In the genomic region with DNA sequence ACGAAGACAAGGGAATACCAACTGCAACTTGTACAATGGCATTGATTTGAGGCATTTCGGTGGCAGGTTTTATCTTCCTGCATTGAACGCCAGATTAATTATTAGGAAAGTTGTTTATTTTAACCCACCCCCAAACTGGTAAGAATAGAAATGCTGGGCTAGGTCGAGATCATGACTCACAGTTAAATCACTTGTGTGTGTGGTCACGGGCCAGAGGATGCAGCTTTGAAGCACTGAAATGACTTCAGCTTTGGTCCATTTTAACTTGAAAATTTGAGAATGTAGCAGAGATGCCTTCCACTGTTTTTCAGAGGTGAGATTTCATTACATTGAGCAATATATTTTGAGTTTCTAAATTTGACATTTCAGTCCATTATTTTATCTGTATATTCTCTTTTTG, we compare ENCODE assay signal across 2 cellular contexts.
TF ChIP-seq lines count a peak whose summit lies in the region.

No MANE protein-coding gene starts in this region.

TF ChIP-seq in A549, 52 proteins besides CTCF, POLR2A, EP300 and RAD21:
- peak; percentile 81 for TF ChIP-seq JUNB (IDR thresholded peaks at IDR 0.05)
- TF ChIP-seq GATA3 (IDR thresholded peaks at IDR 0.05; ENCODE audit: borderline replicate concordance) = peak; percentile 47; the same call in 1 of the 2 replicates
- peak; percentile 53 to 62; a peak in 2 of 5 replicates for TF ChIP-seq JUN (IDR thresholded peaks at IDR 0.05)
- TF ChIP-seq, protein P1, sequence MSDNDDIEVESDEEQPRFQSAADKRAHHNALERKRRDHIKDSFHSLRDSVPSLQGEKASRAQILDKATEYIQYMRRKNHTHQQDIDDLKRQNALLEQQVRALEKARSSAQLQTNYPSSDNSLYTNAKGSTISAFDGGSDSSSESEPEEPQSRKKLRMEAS (IDR thresholded peaks at IDR 0.05) = peak; percentile 52
- TF ChIP-seq RARB (CRISPR knock-in tag; IDR thresholded peaks at IDR 0.05) = no peak
- TF ChIP-seq BHLHE40 (IDR thresholded peaks at IDR 0.05; ENCODE audit: low read depth, low read length) = peak; percentile 41; the same call in 1 of the 2 replicates
- no peak for TF ChIP-seq PHF8 (IDR thresholded peaks at IDR 0.05; ENCODE audit: borderline replicate concordance, low read depth)
- peak; percentile 83 for TF ChIP-seq FOSL2 (IDR thresholded peaks at IDR 0.05)
- TF ChIP-seq FOSL2 (CRISPR knock-in tag; IDR thresholded peaks at IDR 0.05) = peak; percentile 82
TF ChIP-seq in A549: peak in this region for 6.

TF ChIP-seq in HCT116, 20 proteins besides CTCF, POLR2A, EP300 and RAD21:
- peak; percentile 85 for TF ChIP-seq SP1 (IDR thresholded peaks at IDR 0.05; ENCODE audit: low read depth)
- peak; percentile 67 for TF ChIP-seq SIN3A (IDR thresholded peaks at IDR 0.05; ENCODE audit: low read depth)
- TF ChIP-seq CEBPB (IDR thresholded peaks at IDR 0.05; ENCODE audit: low read depth) = peak; percentile 78
- no peak for TF ChIP-seq EZH2 (IDR thresholded peaks at IDR 0.05)
- TF ChIP-seq, protein P1 (IDR thresholded peaks at IDR 0.05) = peak; percentile 24; the same call in 1 of the 2 replicates
- TF ChIP-seq, protein P2, sequence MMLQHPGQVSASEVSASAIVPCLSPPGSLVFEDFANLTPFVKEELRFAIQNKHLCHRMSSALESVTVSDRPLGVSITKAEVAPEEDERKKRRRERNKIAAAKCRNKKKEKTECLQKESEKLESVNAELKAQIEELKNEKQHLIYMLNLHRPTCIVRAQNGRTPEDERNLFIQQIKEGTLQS (IDR thresholded peaks at IDR 0.05) = no peak
- no peak for TF ChIP-seq TCF7L2 (IDR thresholded peaks at IDR 0.05; ENCODE audit: borderline replicate concordance, extremely low read depth, insufficient read depth, insufficient read length)
- no peak for TF ChIP-seq ZFX (IDR thresholded peaks at IDR 0.05)
- no peak for TF ChIP-seq EZH2phosphoT487 (IDR thresholded peaks at IDR 0.05; ENCODE audit: borderline replicate concordance)
- peak; percentile 92 for TF ChIP-seq JUND (IDR thresholded peaks at IDR 0.05)
- TF ChIP-seq, protein P3, sequence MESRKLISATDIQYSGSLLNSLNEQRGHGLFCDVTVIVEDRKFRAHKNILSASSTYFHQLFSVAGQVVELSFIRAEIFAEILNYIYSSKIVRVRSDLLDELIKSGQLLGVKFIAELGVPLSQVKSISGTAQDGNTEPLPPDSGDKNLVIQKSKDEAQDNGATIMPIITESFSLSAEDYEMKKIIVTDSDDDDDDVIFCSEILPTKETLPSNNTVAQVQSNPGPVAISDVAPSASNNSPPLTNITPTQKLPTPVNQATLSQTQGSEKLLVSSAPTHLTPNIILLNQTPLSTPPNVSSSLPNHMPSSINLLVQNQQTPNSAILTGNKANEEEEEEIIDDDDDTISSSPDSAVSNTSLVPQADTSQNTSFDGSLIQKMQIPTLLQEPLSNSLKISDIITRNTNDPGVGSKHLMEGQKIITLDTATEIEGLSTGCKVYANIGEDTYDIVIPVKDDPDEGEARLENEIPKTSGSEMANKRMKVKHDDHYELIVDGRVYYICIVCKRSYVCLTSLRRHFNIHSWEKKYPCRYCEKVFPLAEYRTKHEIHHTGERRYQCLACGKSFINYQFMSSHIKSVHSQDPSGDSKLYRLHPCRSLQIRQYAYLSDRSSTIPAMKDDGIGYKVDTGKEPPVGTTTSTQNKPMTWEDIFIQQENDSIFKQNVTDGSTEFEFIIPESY (IDR thresholded peaks at IDR 0.05; ENCODE audit: extremely low read depth, insufficient replicate concordance, low read length) = peak; percentile 42
- TF ChIP-seq POLR2AphosphoS5 (IDR thresholded peaks at IDR 0.05; ENCODE audit: low read depth, low read length) = 0 out of 2 replicates have a peak, but pooled peaks have one; percentile 40
- peak; percentile 15 for TF ChIP-seq YY1 (IDR thresholded peaks at IDR 0.05; ENCODE audit: extremely low read depth, insufficient replicate concordance, low read depth, low read length)
- TF ChIP-seq, protein P4, sequence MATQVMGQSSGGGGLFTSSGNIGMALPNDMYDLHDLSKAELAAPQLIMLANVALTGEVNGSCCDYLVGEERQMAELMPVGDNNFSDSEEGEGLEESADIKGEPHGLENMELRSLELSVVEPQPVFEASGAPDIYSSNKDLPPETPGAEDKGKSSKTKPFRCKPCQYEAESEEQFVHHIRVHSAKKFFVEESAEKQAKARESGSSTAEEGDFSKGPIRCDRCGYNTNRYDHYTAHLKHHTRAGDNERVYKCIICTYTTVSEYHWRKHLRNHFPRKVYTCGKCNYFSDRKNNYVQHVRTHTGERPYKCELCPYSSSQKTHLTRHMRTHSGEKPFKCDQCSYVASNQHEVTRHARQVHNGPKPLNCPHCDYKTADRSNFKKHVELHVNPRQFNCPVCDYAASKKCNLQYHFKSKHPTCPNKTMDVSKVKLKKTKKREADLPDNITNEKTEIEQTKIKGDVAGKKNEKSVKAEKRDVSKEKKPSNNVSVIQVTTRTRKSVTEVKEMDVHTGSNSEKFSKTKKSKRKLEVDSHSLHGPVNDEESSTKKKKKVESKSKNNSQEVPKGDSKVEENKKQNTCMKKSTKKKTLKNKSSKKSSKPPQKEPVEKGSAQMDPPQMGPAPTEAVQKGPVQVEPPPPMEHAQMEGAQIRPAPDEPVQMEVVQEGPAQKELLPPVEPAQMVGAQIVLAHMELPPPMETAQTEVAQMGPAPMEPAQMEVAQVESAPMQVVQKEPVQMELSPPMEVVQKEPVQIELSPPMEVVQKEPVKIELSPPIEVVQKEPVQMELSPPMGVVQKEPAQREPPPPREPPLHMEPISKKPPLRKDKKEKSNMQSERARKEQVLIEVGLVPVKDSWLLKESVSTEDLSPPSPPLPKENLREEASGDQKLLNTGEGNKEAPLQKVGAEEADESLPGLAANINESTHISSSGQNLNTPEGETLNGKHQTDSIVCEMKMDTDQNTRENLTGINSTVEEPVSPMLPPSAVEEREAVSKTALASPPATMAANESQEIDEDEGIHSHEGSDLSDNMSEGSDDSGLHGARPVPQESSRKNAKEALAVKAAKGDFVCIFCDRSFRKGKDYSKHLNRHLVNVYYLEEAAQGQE (IDR thresholded peaks at IDR 0.05; ENCODE audit: low read depth) = no peak
- peak; percentile 38; the same call in 1 of the 2 replicates for TF ChIP-seq EGR1 (IDR thresholded peaks at IDR 0.05; ENCODE audit: low read depth)
- TF ChIP-seq CBX3 (IDR thresholded peaks at IDR 0.05; ENCODE audit: low read depth) = peak; percentile 89
- TF ChIP-seq FOSL1 (IDR thresholded peaks at IDR 0.05; ENCODE audit: low read depth) = peak; percentile 96
- TF ChIP-seq ZNF274 (IDR thresholded peaks at IDR 0.05; ENCODE audit: low read depth, low read length) = no peak
- TF ChIP-seq SRF (IDR thresholded peaks at IDR 0.05; ENCODE audit: low read depth) = 0 out of 2 replicates have a peak, but pooled peaks have one; percentile 50
- TF ChIP-seq ELF1 (IDR thresholded peaks at IDR 0.05; ENCODE audit: borderline replicate concordance, low read depth) = no peak
TF ChIP-seq in HCT116: peak in this region for 12.
